ENCODE assay signal across 1 cellular context in the genomic region with DNA sequence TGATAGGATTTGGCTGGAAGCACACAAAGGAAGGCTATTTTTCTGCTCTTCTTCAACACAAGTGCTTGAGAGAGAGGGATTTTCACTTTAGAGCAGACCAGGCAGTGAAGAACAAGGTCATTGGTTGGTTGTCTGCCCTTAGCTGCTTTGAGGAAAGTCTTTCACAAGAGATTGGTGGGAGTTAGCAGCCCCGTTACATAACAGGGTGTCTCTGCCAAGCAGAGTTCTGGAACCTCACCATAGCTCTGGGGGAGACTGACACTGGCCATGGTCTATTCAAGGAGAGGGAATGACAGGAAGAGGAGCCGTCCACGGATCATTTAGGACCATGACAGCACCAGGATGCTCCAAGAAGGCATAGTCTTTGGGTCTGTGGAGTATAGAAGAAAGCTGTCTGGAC.
TF ChIP-seq lines count a peak whose summit lies in the region.

No MANE protein-coding gene starts in this region.

TF ChIP-seq in HepG2, 621 proteins besides CTCF, POLR2A, EP300 and RAD21 (continued from another document):
- TF ChIP-seq, protein P1, sequence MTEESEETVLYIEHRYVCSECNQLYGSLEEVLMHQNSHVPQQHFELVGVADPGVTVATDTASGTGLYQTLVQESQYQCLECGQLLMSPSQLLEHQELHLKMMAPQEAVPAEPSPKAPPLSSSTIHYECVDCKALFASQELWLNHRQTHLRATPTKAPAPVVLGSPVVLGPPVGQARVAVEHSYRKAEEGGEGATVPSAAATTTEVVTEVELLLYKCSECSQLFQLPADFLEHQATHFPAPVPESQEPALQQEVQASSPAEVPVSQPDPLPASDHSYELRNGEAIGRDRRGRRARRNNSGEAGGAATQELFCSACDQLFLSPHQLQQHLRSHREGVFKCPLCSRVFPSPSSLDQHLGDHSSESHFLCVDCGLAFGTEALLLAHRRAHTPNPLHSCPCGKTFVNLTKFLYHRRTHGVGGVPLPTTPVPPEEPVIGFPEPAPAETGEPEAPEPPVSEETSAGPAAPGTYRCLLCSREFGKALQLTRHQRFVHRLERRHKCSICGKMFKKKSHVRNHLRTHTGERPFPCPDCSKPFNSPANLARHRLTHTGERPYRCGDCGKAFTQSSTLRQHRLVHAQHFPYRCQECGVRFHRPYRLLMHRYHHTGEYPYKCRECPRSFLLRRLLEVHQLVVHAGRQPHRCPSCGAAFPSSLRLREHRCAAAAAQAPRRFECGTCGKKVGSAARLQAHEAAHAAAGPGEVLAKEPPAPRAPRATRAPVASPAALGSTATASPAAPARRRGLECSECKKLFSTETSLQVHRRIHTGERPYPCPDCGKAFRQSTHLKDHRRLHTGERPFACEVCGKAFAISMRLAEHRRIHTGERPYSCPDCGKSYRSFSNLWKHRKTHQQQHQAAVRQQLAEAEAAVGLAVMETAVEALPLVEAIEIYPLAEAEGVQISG (CRISPR knock-in tag; IDR thresholded peaks at IDR 0.05) = no peak
- no peak for TF ChIP-seq NCOA2 (CRISPR knock-in tag; IDR thresholded peaks at IDR 0.05)
- TF ChIP-seq, protein P2, sequence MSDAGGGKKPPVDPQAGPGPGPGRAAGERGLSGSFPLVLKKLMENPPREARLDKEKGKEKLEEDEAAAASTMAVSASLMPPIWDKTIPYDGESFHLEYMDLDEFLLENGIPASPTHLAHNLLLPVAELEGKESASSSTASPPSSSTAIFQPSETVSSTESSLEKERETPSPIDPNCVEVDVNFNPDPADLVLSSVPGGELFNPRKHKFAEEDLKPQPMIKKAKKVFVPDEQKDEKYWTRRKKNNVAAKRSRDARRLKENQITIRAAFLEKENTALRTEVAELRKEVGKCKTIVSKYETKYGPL (CRISPR knock-in tag; IDR thresholded peaks at IDR 0.05) = no peak
- no peak for TF ChIP-seq PHF21A (CRISPR knock-in tag; IDR thresholded peaks at IDR 0.05)
TF ChIP-seq in HepG2: peak in this region for 0.
